Comparison of ENCODE assay signal across 26 cellular contexts in genomic region chr4:118345813-118346212, GRCh38. TPM values are rescaled to one million over a fixed set of nuclear protein-coding genes. Genes with fewer than 3 reads are reported as not detected.
DNase-seq lines count a peak whose midpoint lies in the region; ATAC-seq, FAIRE-seq and TF ChIP-seq lines count a peak whose summit lies in the region.
"Had no signal": no experiment of that assay in that cellular context is flagged by ENCODE, and none has a peak within 500 bp of the region (broad histone marks: within the 10 kb centered on the region; RNA-seq: fewer than 3 reads in every experiment).

No MANE protein-coding gene starts in this region.

- H3K9me3 ChIP-seq in HEK293 (ENCODE audit: control insufficient read depth, insufficient read depth, low read depth, low read length) (no peaks in the 10 kb centered on the region), adipocyte (ENCODE audit: control insufficient read depth, low read length) (no peaks in the 10 kb centered on the region), pancreas (no peaks in the 10 kb centered on the region), Karpas-422 (ENCODE audit: low read length) (no peaks in the 10 kb centered on the region)
- H3K9me3 ChIP-seq: HAP-1, left ventricle myocardium inferior, Peyer's patch, thyroid gland had no signal

- H3K4me1 ChIP-seq in HEK293 (ENCODE audit: control insufficient read depth, insufficient read depth, low read length): peaks cover 28% of the 10 kb centered on the region
- H3K4me1 ChIP-seq in adipocyte (ENCODE audit: control insufficient read depth, insufficient read depth, low read length): peaks cover 4% of the 10 kb centered on the region
- H3K4me1 ChIP-seq in pancreas: peaks cover 0 to 9% (median 0%) of the 10 kb centered on the region in 3 donors
- no peaks in the 10 kb centered on the region for H3K4me1 ChIP-seq in Karpas-422 (ENCODE audit: low read length)
- H3K4me1 ChIP-seq: left ventricle myocardium inferior, neural progenitor cell, thyroid gland had no signal

- no peak for FAIRE-seq in pancreas (lab: Jason Lieb, UNC)
- FAIRE-seq: HepG2 had no signal

- TF ChIP-seq CTCF in HEK293 (tag by site-specific recombination; IDR thresholded peaks at IDR 0.05) (no peak), fibroblast of the aortic adventitia (IDR thresholded peaks at IDR 0.05; ENCODE audit: insufficient read depth, low read length) (no peak), pancreas (IDR thresholded peaks at IDR 0.05) (no peak)

- H2AFZ ChIP-seq in Karpas-422 (ENCODE audit: low read length): no peak overlapping the region
- H2AFZ ChIP-seq: neural progenitor cell had no signal

- no peak overlapping the region for H3K9ac ChIP-seq in adipocyte (ENCODE audit: low read length)
- no peak overlapping the region for H3K9ac ChIP-seq in Karpas-422 (ENCODE audit: low read length)
- H3K9ac ChIP-seq: neural progenitor cell had no signal

- intact Hi-C loops in pancreas (cut with DNase I): loop anchor here in 2 of 3 donors (10.0 kb wide), 1 partner anchor 61 kb away; no protein-coding TSS in a partner anchor

- no peaks in the 10 kb centered on the region for H4K20me1 ChIP-seq in Karpas-422 (ENCODE audit: insufficient read depth, low read depth, low read length)

- H3K79me2 ChIP-seq in Karpas-422 (ENCODE audit: low read length): no peaks in the 10 kb centered on the region

- CTCF ChIA-PET in HEK293 (lab: Yijun Ruan, JAX): no interaction called here

- H3K36me3 ChIP-seq in HEK293 (ENCODE audit: control insufficient read depth in 2 of 2, insufficient read depth in 1 of 2, low read length in 2 of 2) (no peaks in the 10 kb centered on the region), adipocyte (ENCODE audit: control insufficient read depth, insufficient read depth, low read length, severe bottlenecking) (no peaks in the 10 kb centered on the region), pancreas (no peaks in the 10 kb centered on the region), Karpas-422 (ENCODE audit: insufficient read depth, low read length) (no peaks in the 10 kb centered on the region)
- H3K36me3 ChIP-seq: cardiac muscle cell, HAP-1, left ventricle myocardium inferior, neural progenitor cell, Peyer's patch, thyroid gland had no signal

- H3K4me3 ChIP-seq in HEK293 (ENCODE audit: low read depth, low read length): no peak overlapping the region
- no peak overlapping the region for H3K4me3 ChIP-seq in adipocyte (ENCODE audit: low read length)
- H3K4me3 ChIP-seq in fibroblast of the aortic adventitia (ENCODE audit: low read depth, low read length): no peak overlapping the region
- H3K4me3 ChIP-seq in pancreas: no peak overlapping the region
- no peak overlapping the region for H3K4me3 ChIP-seq in Karpas-422 (ENCODE audit: low read length)
- H3K4me3 ChIP-seq: cardiac muscle cell, HAP-1, left ventricle myocardium inferior, neural progenitor cell, Peyer's patch, skin epidermis, thyroid gland had no signal

- H3K27me3 ChIP-seq in adipocyte (replicated peaks; ENCODE audit: control insufficient read depth, insufficient read depth, low read length): no peaks in the 10 kb centered on the region
- H3K27me3 ChIP-seq in pancreas: no peaks in the 10 kb centered on the region
- no peaks in the 10 kb centered on the region for H3K27me3 ChIP-seq in Karpas-422 (ENCODE audit: low read length)
- H3K27me3 ChIP-seq: Peyer's patch, thyroid gland had no signal

- peak in 3 of 4 donors; percentile 34 to 64 (median 37) for ATAC-seq in pancreas
- ATAC-seq: CD8-positive, alpha-beta T cell; HepG2; WTC11 had no signal

- no peaks in the 10 kb centered on the region for H3K9me2 ChIP-seq in Karpas-422 (replicated peaks; ENCODE audit: insufficient read depth, low read length)

- no peak overlapping the region for H3K4me2 ChIP-seq in Karpas-422 (ENCODE audit: low read depth, low read length, poor library complexity, severe bottlenecking)
- H3K4me2 ChIP-seq: neural progenitor cell had no signal

- WGBS in pancreas, 2 donors: 80 to 93% methylated on average over 1 of the region's 1 CpG

- DNase-seq in adipocyte (ENCODE audit: low read depth) (peak; percentile 30), fibroblast of the aortic adventitia (ENCODE audit: low read depth) (peak; percentile 22), pancreas (no peak), Karpas-422 (no peak), NCI-H2029 (lab: John Stamatoyannopoulos, UW) (no peak), RKO (ENCODE audit: low spot score) (no peak)
- DNase-seq: activated CD4-positive, alpha-beta memory T cell treated with anti-CD3 and anti-CD28 coated beads for 36 hours; activated gamma-delta T cell; amygdala; CD8-positive, alpha-beta T cell; DMS79; erythroblast; left ventricle myocardium inferior; NCI-H1436 treated with DMSO at 0.1 percent for 48 hours; Peyer's patch; stimulated activated CD4-positive, alpha-beta T cell treated with anti-CD3 and anti-CD28 coated beads, Interleukin-2, amount 100 ng/mL, for 48 hours; stimulated activated naive CD4-positive, alpha-beta T cell treated with Interleukin-2 at 50 U/mL for 16 hours; thyroid gland had no signal

- POLR2A ChIA-PET in HEK293 (lab: Yijun Ruan, JAX): no interaction called here

- H3K27ac ChIP-seq in HEK293 (ENCODE audit: extremely low read depth, low read depth, low read length) (no peak overlapping the region), pancreas (no peak overlapping the region), Karpas-422 (ENCODE audit: low read length) (no peak overlapping the region)
- H3K27ac ChIP-seq: cardiac muscle cell, left ventricle myocardium inferior, neural progenitor cell, skin epidermis, thyroid gland had no signal

TF ChIP-seq in HEK293, 187 proteins besides CTCF, POLR2A, EP300 and RAD21:
- TF ChIP-seq SP7 (tag by site-specific recombination; IDR thresholded peaks at IDR 0.05) (peak; percentile 18; the same call in 1 of the 2 replicates), ZNF561 (tag by site-specific recombination; IDR thresholded peaks at IDR 0.05; ENCODE audit: borderline replicate concordance) (no peak), ZNF404 (tag by site-specific recombination; IDR thresholded peaks at IDR 0.05) (no peak)
- TF ChIP-seq, protein P1, sequence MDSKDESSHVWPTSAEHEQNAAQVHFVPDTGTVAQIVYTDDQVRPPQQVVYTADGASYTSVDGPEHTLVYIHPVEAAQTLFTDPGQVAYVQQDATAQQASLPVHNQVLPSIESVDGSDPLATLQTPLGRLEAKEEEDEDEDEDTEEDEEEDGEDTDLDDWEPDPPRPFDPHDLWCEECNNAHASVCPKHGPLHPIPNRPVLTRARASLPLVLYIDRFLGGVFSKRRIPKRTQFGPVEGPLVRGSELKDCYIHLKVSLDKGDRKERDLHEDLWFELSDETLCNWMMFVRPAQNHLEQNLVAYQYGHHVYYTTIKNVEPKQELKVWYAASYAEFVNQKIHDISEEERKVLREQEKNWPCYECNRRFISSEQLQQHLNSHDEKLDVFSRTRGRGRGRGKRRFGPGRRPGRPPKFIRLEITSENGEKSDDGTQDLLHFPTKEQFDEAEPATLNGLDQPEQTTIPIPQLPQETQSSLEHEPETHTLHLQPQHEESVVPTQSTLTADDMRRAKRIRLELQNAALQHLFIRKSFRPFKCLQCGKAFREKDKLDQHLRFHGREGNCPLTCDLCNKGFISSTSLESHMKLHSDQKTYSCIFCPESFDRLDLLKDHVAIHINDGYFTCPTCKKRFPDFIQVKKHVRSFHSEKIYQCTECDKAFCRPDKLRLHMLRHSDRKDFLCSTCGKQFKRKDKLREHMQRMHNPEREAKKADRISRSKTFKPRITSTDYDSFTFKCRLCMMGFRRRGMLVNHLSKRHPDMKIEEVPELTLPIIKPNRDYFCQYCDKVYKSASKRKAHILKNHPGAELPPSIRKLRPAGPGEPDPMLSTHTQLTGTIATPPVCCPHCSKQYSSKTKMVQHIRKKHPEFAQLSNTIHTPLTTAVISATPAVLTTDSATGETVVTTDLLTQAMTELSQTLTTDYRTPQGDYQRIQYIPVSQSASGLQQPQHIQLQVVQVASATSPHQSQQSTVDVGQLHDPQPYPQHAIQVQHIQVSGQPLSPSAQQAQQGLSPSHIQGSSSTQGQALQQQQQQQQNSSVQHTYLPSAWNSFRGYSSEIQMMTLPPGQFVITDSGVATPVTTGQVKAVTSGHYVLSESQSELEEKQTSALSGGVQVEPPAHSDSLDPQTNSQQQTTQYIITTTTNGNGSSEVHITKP (tag by site-specific recombination; IDR thresholded peaks at IDR 0.05): peak; percentile 74

RNA-seq across cellular contexts. Expression of gene PRSS12, which starts 7.0 kb away (rescaled TPM):
- total RNA-seq in fibroblast of the aortic adventitia (ENCODE audit: low replicate concordance) (4.7 and 27.1 TPM in 2 replicates), pancreas (10 to 100 TPM in 3 of 6 donors, 1 to 10 TPM in 3; 7.4 to 12.9 (median 9.1) TPM)
- 1 to 10 TPM; 5.5 to 5.9 TPM for polyA plus RNA-seq in pancreas
- total RNA-seq in Karpas-422 (2014; rRNA removed; shearing (Covaris generic); ENCODE audit: low replicate concordance): not detected in 2 replicates
- total RNA-seq: activated CD4-positive, alpha-beta memory T cell treated with anti-CD3 and anti-CD28 coated beads for 36 hours; CD8-positive, alpha-beta T cell; left ventricle myocardium inferior; T-helper 2 cell treated with Interferon-gamma antibody and Interleukin-4, amounts not matched to agents 100 ng/mL and 5 ng/mL, for 36 hours had no signal
- polyA plus RNA-seq: HepG2 had no signal

Comparison
In these comparisons a context has a peak if more than half of its experiments do, and no peak if none do; other contexts are left out.
1. DNase-seq: peak in adipocyte (single experiment) and fibroblast of the aortic adventitia (single experiment); none in pancreas (0 of 6), Karpas-422 (single experiment), NCI-H2029 (single experiment) and RKO (single experiment).